ENCODE assay signal across 8 cellular contexts in the genomic region with DNA sequence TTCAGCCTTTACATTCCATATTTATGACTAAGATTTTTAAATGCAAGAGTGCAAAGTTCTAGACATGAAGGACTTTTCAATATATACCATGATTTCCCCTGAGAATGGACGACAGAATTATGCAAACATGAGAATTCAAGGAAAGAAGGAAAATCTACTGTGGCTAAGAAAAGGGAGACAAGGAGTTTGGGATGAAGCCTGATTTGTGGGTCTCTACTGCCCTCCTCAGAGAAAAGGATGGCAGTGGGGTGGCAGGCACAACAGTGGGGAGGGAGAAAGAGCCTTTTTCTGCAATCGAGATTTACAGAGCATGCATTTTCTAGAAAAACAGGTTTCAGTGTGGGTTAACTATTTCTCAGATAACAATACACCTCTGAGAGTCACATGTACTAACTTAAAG.
DNase-seq lines count a peak whose midpoint lies in the region; ATAC-seq, FAIRE-seq and TF ChIP-seq lines count a peak whose summit lies in the region.

No MANE protein-coding gene starts in this region.

- H3K27me3 ChIP-seq in bronchial epithelial cell (ENCODE audit: control insufficient read depth, insufficient read depth, low read length) (no peaks in the 10 kb centered on the region), mesendoderm (ENCODE audit: insufficient read depth, low read length, poor library complexity) (no peaks in the 10 kb centered on the region)

- no peak overlapping the region for H4K8ac ChIP-seq in mesendoderm (ENCODE audit: low read depth, low read length)

- ATAC-seq in stimulated activated naive CD8-positive, alpha-beta T cell treated with anti-CD3 and anti-CD28 coated beads, Interleukin-15, amount 100 ng/mL, for 72 hours: no peak
- ATAC-seq in HG03565 (IDR thresholded peaks at IDR 0.05; ENCODE audit: unreplicated experiment): no peak

- H3K36me3 ChIP-seq in bronchial epithelial cell (ENCODE audit: control insufficient read depth, insufficient read depth, low read length) (no peaks in the 10 kb centered on the region), mesendoderm (ENCODE audit: control insufficient read depth, insufficient read depth, low read length) (no peaks in the 10 kb centered on the region)

- H3K27ac Mint-ChIP-seq in stimulated activated naive CD8-positive, alpha-beta T cell treated with anti-CD3 and anti-CD28 coated beads, Interleukin-15, amount 100 ng/mL, for 72 hours: no peak overlapping the region

- DNase-seq in DMS 273 treated with DMSO at 0.1 percent for 48 hours (lab: John Stamatoyannopoulos, UW): peak; percentile 66
- peak; percentile 48 for DNase-seq in NCI-H2107 treated with DMSO at 0.1 percent for 48 hours (lab: John Stamatoyannopoulos, UW; ENCODE audit: unreplicated experiment)
- DNase-seq in bronchial epithelial cell (ENCODE audit: low read depth): peak; percentile 6
- peak; percentile 69 for DNase-seq in mesendoderm
- DNase-seq in stimulated activated naive CD8-positive, alpha-beta T cell treated with anti-CD3 and anti-CD28 coated beads, Interleukin-15, amount 100 ng/mL, for 72 hours: no peak
- no peak for DNase-seq in AG08396 (ENCODE audit: low spot score)
- no peak for DNase-seq in activated effector memory CD4-positive, alpha-beta T cell treated with Interleukin-2 at 50 U/mL for 16 hours

- H3K9me3 Mint-ChIP-seq in stimulated activated naive CD8-positive, alpha-beta T cell treated with anti-CD3 and anti-CD28 coated beads, Interleukin-15, amount 100 ng/mL, for 72 hours: no peaks in the 10 kb centered on the region

- no peak overlapping the region for H2BK5ac ChIP-seq in mesendoderm (ENCODE audit: low read length)

- H3K4me2 ChIP-seq in mesendoderm (ENCODE audit: low read length): no peak overlapping the region

- no peak overlapping the region for H3K4me3 Mint-ChIP-seq in stimulated activated naive CD8-positive, alpha-beta T cell treated with anti-CD3 and anti-CD28 coated beads, Interleukin-15, amount 100 ng/mL, for 72 hours

- H3K9ac ChIP-seq in mesendoderm (ENCODE audit: low read length): no peak overlapping the region

- no peak overlapping the region for H3K4me3 ChIP-seq in bronchial epithelial cell (ENCODE audit: low read depth, low read length)
- no peak overlapping the region for H3K4me3 ChIP-seq in mesendoderm (ENCODE audit: low read length)

- H3K18ac ChIP-seq in mesendoderm (ENCODE audit: low read length): no peak overlapping the region

- H3K4me1 Mint-ChIP-seq in stimulated activated naive CD8-positive, alpha-beta T cell treated with anti-CD3 and anti-CD28 coated beads, Interleukin-15, amount 100 ng/mL, for 72 hours: no peaks in the 10 kb centered on the region

- no peaks in the 10 kb centered on the region for H3K27me3 Mint-ChIP-seq in stimulated activated naive CD8-positive, alpha-beta T cell treated with anti-CD3 and anti-CD28 coated beads, Interleukin-15, amount 100 ng/mL, for 72 hours

- no peak overlapping the region for H2AK5ac ChIP-seq in mesendoderm (ENCODE audit: low read length)

- no peaks in the 10 kb centered on the region for H3K4me1 ChIP-seq in mesendoderm (ENCODE audit: control insufficient read depth, low read depth, low read length)

- no peaks in the 10 kb centered on the region for H3K79me2 ChIP-seq in mesendoderm (ENCODE audit: control insufficient read depth, insufficient read depth, low read length)

- H3K4ac ChIP-seq in mesendoderm (ENCODE audit: low read depth, low read length): no peak overlapping the region

- no peak for FAIRE-seq in bronchial epithelial cell (lab: Jason Lieb, UNC)

- H4K5ac ChIP-seq in mesendoderm (ENCODE audit: low read length): no peak overlapping the region

- H3K23ac ChIP-seq in mesendoderm (ENCODE audit: low read length): no peak overlapping the region

- no peak overlapping the region for H2BK120ac ChIP-seq in mesendoderm (ENCODE audit: low read depth, low read length)

- H3K56ac ChIP-seq in mesendoderm (ENCODE audit: low read length): no peak overlapping the region

- no CpG with 5 or more reads among the region's 2 CpGs for WGBS in mesendoderm (ENCODE audit: extremely low coverage, insufficient coverage, low lambda C conversion rate)

- no peak overlapping the region for H2BK15ac ChIP-seq in mesendoderm (replicated peaks; ENCODE audit: low read depth)

- TF ChIP-seq CTCF in bronchial epithelial cell (IDR thresholded peaks at IDR 0.05; ENCODE audit: insufficient read depth, low read length, severe bottlenecking): peak; percentile 21

- no peaks in the 10 kb centered on the region for H3K79me1 ChIP-seq in mesendoderm (ENCODE audit: low read length)

- H3K27ac ChIP-seq in mesendoderm (ENCODE audit: low read depth, low read length): no peak overlapping the region

Comparison
In these comparisons a context has a peak if more than half of its experiments do, and no peak if none do; other contexts are left out.
1. DNase-seq: peak in DMS 273 treated with DMSO at 0.1 percent for 48 hours (single experiment), NCI-H2107 treated with DMSO at 0.1 percent for 48 hours (single experiment), bronchial epithelial cell (single experiment) and mesendoderm (single experiment); none in stimulated activated naive CD8-positive, alpha-beta T cell treated with anti-CD3 and anti-CD28 coated beads, Interleukin-15, amount 100 ng/mL, for 72 hours (0 of 2), AG08396 (single experiment) and activated effector memory CD4-positive, alpha-beta T cell treated with Interleukin-2 at 50 U/mL for 16 hours (single experiment).